ENCODE assay signal across 11 cellular contexts in genomic region chr6:168032383-168032760, GRCh38. TPM values are rescaled to one million over a fixed set of nuclear protein-coding genes. Genes with fewer than 3 reads are reported as not detected.
A peak's percentile ranks its signal among the peaks of the same experiment; 100 is the strongest.
DNase-seq lines count a peak whose midpoint lies in the region; ATAC-seq and TF ChIP-seq lines count a peak whose summit lies in the region.
"Had no signal": no experiment of that assay in that cellular context is flagged by ENCODE, and none has a peak within 500 bp of the region (broad histone marks: within the 10 kb centered on the region; RNA-seq: fewer than 3 reads in every experiment).

No MANE protein-coding gene starts in this region.

- peak overlapping the region; percentile 24 for H3K27ac ChIP-seq in GM23248

- in situ Hi-C loops in GM23248 (cut with MboI): no loop called here

- ATAC-seq in HG03354 (IDR thresholded peaks at IDR 0.05; ENCODE audit: poor library complexity, severe bottlenecking, unreplicated experiment): no peak
- ATAC-seq in GM21825 (IDR thresholded peaks at IDR 0.05; ENCODE audit: unreplicated experiment): no peak
- ATAC-seq in HG03097 (IDR thresholded peaks at IDR 0.05; ENCODE audit: low FRiP score, unreplicated experiment): no peak

- DNase-seq in GM23248 (peak; percentile 90), SW480 (ENCODE audit: low spot score) (peak; percentile 28), foreskin fibroblast (peak; percentile 75 to 81), retinal pigment epithelial cell (ENCODE audit: low read depth) (peak; percentile 52), SKM-1 treated with dmso at 0.1 percent for 144 hours (lab: John Stamatoyannopoulos, UW; ENCODE audit: unreplicated experiment) (no peak)
- DNase-seq: activated T-cell treated with anti-CD3 and anti-CD28 coated beads, Interleukin-2, amount 50 U/mL, for 1 hour had no signal

- WGBS in GM23248 (ENCODE audit: low coverage in 1 of 2, low lambda C conversion rate in 2 of 2, missing lambda C conversion rate in 2 of 2), 2 experiments: 41 to 43% methylated on average over 6 of the region's 6 CpGs

- H3K36me3 ChIP-seq in GM23248 (ENCODE audit: low read depth): no peaks in the 10 kb centered on the region

- H3K4me2 ChIP-seq in GM23248 (ENCODE audit: unreplicated experiment): peak overlapping the region; percentile 36

- H3K9me3 ChIP-seq in GM23248 (ENCODE audit: low read depth): no peaks in the 10 kb centered on the region

- H3K79me2 ChIP-seq in GM23248 (ENCODE audit: insufficient read depth): no peaks in the 10 kb centered on the region

- peak; percentile 32 for TF ChIP-seq CTCF in foreskin fibroblast (IDR thresholded peaks at IDR 0.05; ENCODE audit: low read depth, low read length)
- TF ChIP-seq CTCF in retinal pigment epithelial cell (conservative IDR thresholded peaks at IDR 0.05; ENCODE audit: low read depth, low read length): peak; percentile 55

- H2AFZ ChIP-seq in GM23248: no peak overlapping the region

- no peaks in the 10 kb centered on the region for H3K9me2 ChIP-seq in GM23248 (ENCODE audit: insufficient read depth)

- peaks cover 24% of the 10 kb centered on the region for H3K4me1 ChIP-seq in GM23248 (ENCODE audit: insufficient read depth)

- H3K9ac ChIP-seq in GM23248: no peak overlapping the region

- H3K27me3 ChIP-seq in GM23248 (replicated peaks; ENCODE audit: insufficient read depth): no peaks in the 10 kb centered on the region

- H4K20me1 ChIP-seq in GM23248 (ENCODE audit: insufficient read depth): no peaks in the 10 kb centered on the region

- no peak overlapping the region for H3K4me3 ChIP-seq in GM23248
- no peak overlapping the region for H3K4me3 ChIP-seq in foreskin fibroblast (ENCODE audit: low read depth in 1 of 2, low read length in 2 of 2)
- H3K4me3 ChIP-seq in retinal pigment epithelial cell (ENCODE audit: low read length): no peak overlapping the region

- peaks cover 39% of the 10 kb centered on the region for H3F3A ChIP-seq in GM23248 (ENCODE audit: insufficient read depth)

RNA-seq across cellular contexts. Expression of gene KIF25, which starts 34.9 kb away (rescaled TPM):
- not detected in 2 replicates for total RNA-seq in GM23248 (2014; rRNA removed; shearing (Covaris generic))
- polyA plus RNA-seq in GM23248 (2016; fragmentation: Nextera tagmentation; extraction: Ambion mirVana): not detected in 2 replicates
- total RNA-seq: glomerular endothelial cell had no signal
- polyA plus RNA-seq: IgD-negative memory B cell had no signal

RNA-seq across cellular contexts. Expression of gene FRMD1, which starts 46.6 kb away (rescaled TPM):
- total RNA-seq in GM23248 (2014; rRNA removed; shearing (Covaris generic)): not detected in 2 replicates
- not detected in 2 replicates for polyA plus RNA-seq in GM23248 (2016; fragmentation: Nextera tagmentation; extraction: Ambion mirVana)
- total RNA-seq: glomerular endothelial cell had no signal
- polyA plus RNA-seq: IgD-negative memory B cell had no signal
